In genomic region chr14:66508846-66509621, GRCh38 we compare ENCODE assay signal across 1 cellular context.
TF ChIP-seq lines count a peak whose summit lies in the region.

No MANE protein-coding gene starts in this region.

TF ChIP-seq in H1, 55 proteins besides CTCF, POLR2A, EP300 and RAD21 (continued from another document):
- TF ChIP-seq, protein P1, sequence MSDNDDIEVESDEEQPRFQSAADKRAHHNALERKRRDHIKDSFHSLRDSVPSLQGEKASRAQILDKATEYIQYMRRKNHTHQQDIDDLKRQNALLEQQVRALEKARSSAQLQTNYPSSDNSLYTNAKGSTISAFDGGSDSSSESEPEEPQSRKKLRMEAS (IDR thresholded peaks at IDR 0.05): no peak
- TF ChIP-seq KDM4A (IDR thresholded peaks at IDR 0.05; ENCODE audit: low read depth, low read length, severe bottlenecking) (peak; percentile 58), RNF2 (IDR thresholded peaks at IDR 0.05; ENCODE audit: borderline replicate concordance, low read depth, low read length, missing control alignments, poor library complexity, severe bottlenecking) (peak; percentile 35), NANOG (IDR thresholded peaks at IDR 0.05; ENCODE audit: insufficient read depth, low read depth, low read length, poor library complexity, severe bottlenecking) (no peak), HDAC6 (IDR thresholded peaks at IDR 0.05; ENCODE audit: low read depth, low read length) (no peak), MAFK (IDR thresholded peaks at IDR 0.05; ENCODE audit: low read depth, low read length) (no peak), SAP30 (IDR thresholded peaks at IDR 0.05; ENCODE audit: insufficient read depth, insufficient replicate concordance, low read length) (no peak), CHD1 (IDR thresholded peaks at IDR 0.05; ENCODE audit: low read depth, low read length) (no peak), TEAD4 (IDR thresholded peaks at IDR 0.05; ENCODE audit: low read depth, low read length) (no peak), ASH2L (IDR thresholded peaks at IDR 0.05; ENCODE audit: low read length) (peak; percentile 49), CHD7 (IDR thresholded peaks at IDR 0.05; ENCODE audit: insufficient replicate concordance, low read length) (no peak), EGR1 (IDR thresholded peaks at IDR 0.05; ENCODE audit: borderline replicate concordance, low read depth, low read length) (no peak), HDAC2 (IDR thresholded peaks at IDR 0.05; ENCODE audit: borderline replicate concordance in 1 of 2, low read depth in 2 of 2, low read length in 2 of 2) (0 out of 4 replicates have a peak, but pooled peaks of 1 of the 2 experiments have one; percentile 15), RXRA (IDR thresholded peaks at IDR 0.05; ENCODE audit: insufficient read depth, low read depth, low read length) (no peak), RFX5 (IDR thresholded peaks at IDR 0.05; ENCODE audit: borderline replicate concordance, low read depth, low read length) (no peak), RBBP5 (IDR thresholded peaks at IDR 0.05; ENCODE audit: borderline replicate concordance, low read depth, low read length) (no peak), KDM1A (IDR thresholded peaks at IDR 0.05; ENCODE audit: borderline replicate concordance, low read length) (no peak)
